ENCODE assay signal across 8 cellular contexts in the genomic region with DNA sequence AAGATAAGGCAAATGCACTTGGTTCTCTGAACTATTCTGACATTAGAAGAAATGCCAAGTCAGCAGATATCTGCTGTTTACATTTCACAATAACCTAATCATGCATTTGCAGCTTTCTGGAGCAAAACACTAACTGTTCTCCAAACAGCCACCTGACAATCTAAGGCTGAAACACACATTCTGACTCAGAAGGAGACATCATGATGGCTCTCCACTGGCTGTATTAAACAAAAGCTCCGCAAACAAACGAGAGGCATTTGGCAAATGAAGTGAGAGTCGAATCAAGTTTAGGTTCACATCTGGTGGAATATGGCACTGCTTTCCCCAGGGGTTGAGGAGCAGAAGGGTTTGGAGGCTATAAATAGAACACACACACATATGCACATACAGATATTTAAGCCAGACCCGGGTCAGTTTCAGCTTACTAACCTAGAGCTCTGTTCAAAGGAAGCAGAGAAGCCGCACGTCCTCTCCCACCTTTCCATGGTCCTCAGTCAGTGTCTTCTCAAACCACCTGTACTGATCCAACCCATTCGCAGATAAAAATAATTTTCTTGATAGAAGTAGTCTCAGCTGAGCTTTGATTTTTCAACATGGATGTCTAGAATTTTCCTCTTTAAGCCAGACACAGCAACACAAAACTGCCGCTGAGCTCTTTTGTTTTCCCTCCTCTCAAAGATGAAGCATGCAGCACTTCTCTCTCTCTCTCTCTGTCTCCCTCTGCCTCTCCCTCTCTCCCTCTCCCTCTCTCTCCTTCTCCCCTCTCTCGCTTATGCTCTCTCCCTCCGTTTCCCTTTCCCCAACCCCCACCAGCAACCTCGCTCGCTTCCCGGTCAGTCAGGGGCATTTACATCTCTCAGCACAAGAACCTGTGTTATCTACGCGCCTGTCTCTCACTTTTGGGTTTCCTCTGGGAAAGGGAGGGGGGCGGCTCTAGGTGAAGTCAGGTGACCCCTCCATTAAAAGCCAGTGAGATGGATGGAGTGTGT.
A peak's percentile ranks its signal among the peaks of the same experiment; 100 is the strongest.
DNase-seq lines count a peak whose midpoint lies in the region; ATAC-seq and TF ChIP-seq lines count a peak whose summit lies in the region.

No MANE protein-coding gene starts in this region.

- H2AFZ ChIP-seq in neuron (ENCODE audit: low read depth, low read length), result peak overlapping the region; percentile 50

- H3K9me3 ChIP-seq in esophagus muscularis mucosa, result no peaks in the 10 kb centered on the region
- no peaks in the 10 kb centered on the region for H3K9me3 ChIP-seq in neuron (ENCODE audit: low read length)

- H3K27ac ChIP-seq in esophagus muscularis mucosa (replicated peaks in 1 of 4), result no peak overlapping the region

- intact Hi-C loops in esophagus muscularis mucosa (cut with DNase I), result no loop called here
- intact Hi-C loops in posterior vena cava (cut with DNase I), result no loop called here

- no peak overlapping the region for H3K27ac Mint-ChIP-seq in natural killer cell treated with Interleukin-12 subunit alpha and Interleukin-12 subunit beta and Interleukin-15 and Interleukin-18, amount 100 ng/mL, for 72 hours

- no peak for TF ChIP-seq EP300 in esophagus muscularis mucosa (IDR thresholded peaks at IDR 0.05)

- TF ChIP-seq CTCF in esophagus muscularis mucosa (IDR thresholded peaks at IDR 0.05), result no peak

- no peak overlapping the region for H3K4me3 Mint-ChIP-seq in natural killer cell treated with Interleukin-12 subunit alpha and Interleukin-12 subunit beta and Interleukin-15 and Interleukin-18, amount 100 ng/mL, for 72 hours

- peaks cover 9 to 45% (median 32%) of the 10 kb centered on the region in 4 donors for H3K4me1 ChIP-seq in esophagus muscularis mucosa
- H3K4me1 ChIP-seq in neuron (ENCODE audit: insufficient read depth, low read length), result peaks cover 18% of the 10 kb centered on the region

- WGBS in esophagus muscularis mucosa, result 5% methylated on average over 16 of the region's 16 CpGs

- H3K27me3 Mint-ChIP-seq in natural killer cell treated with Interleukin-12 subunit alpha and Interleukin-12 subunit beta and Interleukin-15 and Interleukin-18, amount 100 ng/mL, for 72 hours, result no peaks in the 10 kb centered on the region

- no peaks in the 10 kb centered on the region for H3K36me3 Mint-ChIP-seq in natural killer cell treated with Interleukin-12 subunit alpha and Interleukin-12 subunit beta and Interleukin-15 and Interleukin-18, amount 100 ng/mL, for 72 hours

- H3K27me3 ChIP-seq in esophagus muscularis mucosa (no peaks in the 10 kb centered on the region), neuron (ENCODE audit: insufficient read depth, low read length) (no peaks in the 10 kb centered on the region)

- peak overlapping the region; percentile 19 for H3K4me3 ChIP-seq in GM08714 (ENCODE audit: low read length)
- H3K4me3 ChIP-seq in esophagus muscularis mucosa, result peak overlapping the region; percentile 35 to 58 (median 50)
- peak overlapping the region; percentile 51 for H3K4me3 ChIP-seq in neuron (ENCODE audit: low read length)

- peaks cover 4% of the 10 kb centered on the region for H3K9me3 Mint-ChIP-seq in natural killer cell treated with Interleukin-12 subunit alpha and Interleukin-12 subunit beta and Interleukin-15 and Interleukin-18, amount 100 ng/mL, for 72 hours

- ATAC-seq in GM18498 (IDR thresholded peaks at IDR 0.05; ENCODE audit: unreplicated experiment), result no peak
- ATAC-seq in natural killer cell treated with Interleukin-12 subunit alpha and Interleukin-12 subunit beta and Interleukin-15 and Interleukin-18, amount 100 ng/mL, for 72 hours, result no peak
- no peak for ATAC-seq in GM19463 (IDR thresholded peaks at IDR 0.05; ENCODE audit: unreplicated experiment)

- DNase-seq in NCI-H1930 (lab: John Stamatoyannopoulos, UW) (peak; percentile 15 to 22), esophagus muscularis mucosa (ENCODE audit: extremely low spot score) (no peak), posterior vena cava (ENCODE audit: low spot score) (no peak)
- no peak for DNase-seq in natural killer cell treated with Interleukin-12 subunit alpha and Interleukin-12 subunit beta and Interleukin-15 and Interleukin-18, amount 100 ng/mL, for 72 hours (ENCODE audit: low spot score)

- H3K36me3 ChIP-seq in esophagus muscularis mucosa (no peaks in the 10 kb centered on the region), neuron (ENCODE audit: insufficient read depth, low read length) (no peaks in the 10 kb centered on the region)

- no peaks in the 10 kb centered on the region for H3K4me1 Mint-ChIP-seq in natural killer cell treated with Interleukin-12 subunit alpha and Interleukin-12 subunit beta and Interleukin-15 and Interleukin-18, amount 100 ng/mL, for 72 hours (ENCODE audit: low read depth in 2 of 2)

- no peak for TF ChIP-seq POLR2A in esophagus muscularis mucosa (IDR thresholded peaks at IDR 0.05; ENCODE audit: low read depth)

Comparison
In these comparisons a context has a peak if more than half of its experiments do, and no peak if none do; other contexts are left out.
1. DNase-seq: peak in NCI-H1930 (2 of 2); none in esophagus muscularis mucosa (single experiment), natural killer cell treated with Interleukin-12 subunit alpha and Interleukin-12 subunit beta and Interleukin-15 and Interleukin-18, amount 100 ng/mL, for 72 hours (single experiment) and posterior vena cava (single experiment).
2. Peak in every context shown above with its lines, with median percentiles within 50 percentile points of each other: H3K4me3 ChIP-seq.